8 cellular contexts compared by ENCODE assay signal in genomic region chr17:21214777-21215541, GRCh38. TPM values are rescaled to one million over a fixed set of nuclear protein-coding genes. Genes with fewer than 3 reads are reported as not detected.
DNase-seq lines count a peak whose midpoint lies in the region; ATAC-seq, FAIRE-seq and TF ChIP-seq lines count a peak whose summit lies in the region.

No MANE protein-coding gene starts in this region.

- POLR2A ChIA-PET in GM12878 (lab: Charles Lee): interaction anchor here (1.5 kb wide), 1 partner anchor 88 kb away, joined by 3 read pairs; the partner anchor contains the start of gene DHRS7B

- TF ChIP-seq EP300 in GM12878 (IDR thresholded peaks at IDR 0.05; ENCODE audit: borderline replicate concordance in 1 of 2, control insufficient read depth in 1 of 2, low read depth in 2 of 2, low read length in 2 of 2): no peak

- peak; percentile 34 for DNase-seq in HPDE6-E6E7 (ENCODE audit: extremely low spot score)
- DNase-seq in GM12878 (ENCODE audit: low read depth, low spot score): no peak
- no peak for DNase-seq in kidney
- DNase-seq in urothelium cell line (ENCODE audit: low spot score): no peak
- DNase-seq in GDM1 (lab: John Stamatoyannopoulos, UW): no peak

- H3K4me1 ChIP-seq in BLaER1 (peaks cover 42% of the 10 kb centered on the region), GM12878 (ENCODE audit: control insufficient read depth, insufficient read depth, low read length) (peaks cover 9% of the 10 kb centered on the region; the same call in 1 of the 2 replicates), kidney (ENCODE audit: control insufficient read depth in 1 of 2, insufficient read depth in 1 of 2, low read depth in 1 of 2, low read length in 2 of 2) (peaks cover 21 to 35% of the 10 kb centered on the region in 2 donors), stomach smooth muscle (ENCODE audit: control insufficient read depth, insufficient read depth, low read length) (peaks cover 30% of the 10 kb centered on the region)

- H3K36me3 ChIP-seq in BLaER1 (peaks cover 27% of the 10 kb centered on the region), GM12878 (ENCODE audit: control insufficient read depth in 2 of 2, insufficient read depth in 2 of 2, low read length in 1 of 2) (peaks cover 0 to 2% of the 10 kb centered on the region in 2 experiments; a peak in 2 of 4 replicates), kidney (ENCODE audit: control insufficient read depth in 1 of 2, insufficient read depth in 2 of 2, low read length in 2 of 2) (no peaks in the 10 kb centered on the region), stomach smooth muscle (ENCODE audit: control insufficient read depth in 2 of 2, insufficient read depth in 2 of 2, low read length in 2 of 2) (peaks cover 6 to 8% of the 10 kb centered on the region in 2 donors)

- no peak for FAIRE-seq in GM12878 (lab: Jason Lieb, UNC)
- no peak for FAIRE-seq in kidney (lab: Jason Lieb, UNC)
- FAIRE-seq in urothelium cell line (lab: Jason Lieb, UNC): no peak

- TSS peak; percentile 65 for BruUV-seq in GM12878 (replicated peaks; lab: Mats Ljungman, UMichigan)

- H3K9ac ChIP-seq in BLaER1: peak overlapping the region; percentile 97
- peak overlapping the region; percentile 94 for H3K9ac ChIP-seq in GM12878 (ENCODE audit: control insufficient read depth, insufficient read depth, low read length)
- peak overlapping the region; percentile 57 to 91 for H3K9ac ChIP-seq in kidney (ENCODE audit: low read length in 2 of 2)
- peak overlapping the region; percentile 94 to 95 for H3K9ac ChIP-seq in stomach smooth muscle (ENCODE audit: low read length in 2 of 2)

- TF ChIP-seq CTCF in GM12878 (IDR thresholded peaks at IDR 0.05 in 2 of 3, conservative IDR thresholded peaks at IDR 0.05 in 1 of 3; ENCODE audit: control insufficient read depth in 2 of 3, extremely low read depth in 1 of 3, insufficient read depth in 1 of 3, low read depth in 3 of 3, low read length in 3 of 3) (no peak), kidney (IDR thresholded peaks at IDR 0.05; ENCODE audit: borderline replicate concordance, extremely low read depth, insufficient read depth) (no peak)

- TF ChIP-seq RAD21 in GM12878 (IDR thresholded peaks at IDR 0.05; ENCODE audit: insufficient read depth, low read depth, low read length): no peak

- peak; percentile 17 for ATAC-seq in GM19351 (IDR thresholded peaks at IDR 0.05; ENCODE audit: unreplicated experiment)
- ATAC-seq in GM12878: peak; percentile 18

- H3K27me3 ChIP-seq in BLaER1 (no peaks in the 10 kb centered on the region), GM12878 (replicated peaks in 1 of 2; ENCODE audit: control insufficient read depth in 2 of 2, insufficient read depth in 2 of 2, low read length in 1 of 2) (no peaks in the 10 kb centered on the region), stomach smooth muscle (ENCODE audit: control insufficient read depth in 1 of 2, insufficient read depth in 2 of 2, low read length in 2 of 2) (no peaks in the 10 kb centered on the region)

- in situ Hi-C loops in GM12878 (cut with MboI): loop anchor here (5.0 kb wide), 2 partner anchors 102 to 178 kb away; no protein-coding TSS in a partner anchor

- TF ChIP-seq POLR2A in GM12878 (IDR thresholded peaks at IDR 0.05; ENCODE audit: low read depth, low read length): no peak

- SMC1A ChIA-PET in GM12878 (lab: Charles Lee; ENCODE audit: uncharacterized antibody, unreplicated experiment): interaction anchor here (0.6 to 1.6 kb wide), 5 partner anchors 53 to 96 kb away, joined by 3 to 6 read pairs (median 4); no protein-coding TSS in a partner anchor

- CTCF ChIA-PET in GM12878 (lab: Yijun Ruan, JAX): interaction anchor here (0.8 to 1.7 kb wide), 3 partner anchors 25 to 95 kb away, joined by 3 to 5 read pairs (median 3); no protein-coding TSS in a partner anchor

- peak overlapping the region; percentile 96 for H3K27ac ChIP-seq in BLaER1
- H3K27ac ChIP-seq in GM12878 (ENCODE audit: control insufficient read depth, insufficient read depth): peak overlapping the region; percentile 90
- peak overlapping the region; percentile 93 to 95 for H3K27ac ChIP-seq in kidney (ENCODE audit: low read depth in 2 of 2, low read length in 2 of 2)
- H3K27ac ChIP-seq in stomach smooth muscle (ENCODE audit: low read length): peak overlapping the region; percentile 91

- peak overlapping the region; percentile 87 for H2AFZ ChIP-seq in GM12878 (ENCODE audit: control insufficient read depth, low read depth, low read length)

- H3K9me3 ChIP-seq in BLaER1 (no peaks in the 10 kb centered on the region), GM12878 (replicated peaks; ENCODE audit: control insufficient read depth, insufficient read depth, low read length) (no peaks in the 10 kb centered on the region), kidney (ENCODE audit: control insufficient read depth in 1 of 2, low read length in 2 of 2) (no peaks in the 10 kb centered on the region), stomach smooth muscle (ENCODE audit: control insufficient read depth in 2 of 2, low read length in 2 of 2) (no peaks in the 10 kb centered on the region)

- peaks cover 56% of the 10 kb centered on the region for H3K79me2 ChIP-seq in GM12878 (ENCODE audit: control insufficient read depth, insufficient read depth, low read length)

- 21% methylated on average over 23 of the region's 23 CpGs for WGBS in GM12878 (ENCODE audit: insufficient coverage, insufficient replicate concordance, low lambda C conversion rate, missing lambda C conversion rate)

- RAD21 ChIA-PET in GM12878 (lab: Charles Lee; ENCODE audit: unreplicated experiment): interaction anchor here (1.1 kb wide), 1 partner anchor 75 kb away, joined by 3 read pairs; no protein-coding TSS in a partner anchor

- H3K4me3 ChIP-seq in BLaER1 (peak overlapping the region; percentile 87), GM12878 (peak overlapping the region; percentile 81), kidney (ENCODE audit: low read length in 2 of 2) (peak overlapping the region; percentile 81 to 89), stomach smooth muscle (ENCODE audit: low read length in 2 of 2) (peak overlapping the region; percentile 93)

- peaks cover 38% of the 10 kb centered on the region for H4K20me1 ChIP-seq in BLaER1
- H4K20me1 ChIP-seq in GM12878 (ENCODE audit: control insufficient read depth, insufficient read depth): no peaks in the 10 kb centered on the region

- intact Hi-C loops in GM12878 (cut with micrococcal nuclease; ENCODE audit: unreplicated experiment): loop anchor here (2.0 to 5.0 kb wide), 3 partner anchors 72 to 173 kb away; partner anchors contain the start of genes DHRS7B and USP22
- intact Hi-C loops in kidney (cut with DNase I): no loop called here

- H3K4me2 ChIP-seq in BLaER1 (peak overlapping the region; percentile 95), GM12878 (ENCODE audit: control insufficient read depth, insufficient read depth) (peak overlapping the region; percentile 91)

TF ChIP-seq in GM12878, 131 proteins besides CTCF, POLR2A, EP300 and RAD21 (continues in another document):
- peak; percentile 14; the same call in 1 of the 2 replicates for TF ChIP-seq MTA2 (IDR thresholded peaks at IDR 0.05; ENCODE audit: low read depth)
- no peak for TF ChIP-seq USF2 (IDR thresholded peaks at IDR 0.05; ENCODE audit: borderline replicate concordance, low read depth, low read length)
- 0 out of 2 replicates have a peak, but pooled peaks have one; percentile 1 for TF ChIP-seq GATAD2B (conservative IDR thresholded peaks at IDR 0.05; ENCODE audit: low read depth)

RNA-seq across cellular contexts. Expression of gene TMEM11, which starts 1.0 kb away (rescaled TPM):
- 18.0 and 20.0 TPM in 2 replicates for total RNA-seq in GM12878 (2013; cell fraction: nucleolus; rRNA removed)
- total RNA-seq in GM12878 (2014; rRNA removed): 26.8 and 30.3 TPM in 2 replicates
- 13.1 and 14.4 TPM in 2 replicates for total RNA-seq in GM12878 (2014; rRNA removed; fragmentation: Illumina TruSeq; extraction: Trizol)
- 24.0 and 24.4 TPM in 2 replicates for total RNA-seq in GM12878 (2021)
- polyA plus RNA-seq in GM12878 (2011; ENCODE audit: low read depth): 8.6 TPM
- 19.8 and 38.5 TPM in 2 replicates for polyA plus RNA-seq in GM12878 (2011; rRNA removed)
- 58.4 and 64.1 TPM in 2 replicates for polyA plus RNA-seq in GM12878 (2011; cell fraction: cytosol; rRNA removed)
- 29.9 and 35.1 TPM in 2 replicates for polyA plus RNA-seq in GM12878 (2011; cell fraction: nucleus; rRNA removed)
- polyA plus RNA-seq in GM12878 (2012): 14.9 and 17.5 TPM in 2 replicates
- 13.9 and 21.1 TPM in 2 replicates for polyA plus RNA-seq in GM12878 (2014; fragmentation: Illumina TruSeq; extraction: Trizol)
- 10 to 100 TPM; 16.3 to 18.4 TPM for polyA plus RNA-seq in GM12878 (2014; fragmentation: Nextera tagmentation; extraction: Ambion mirVana)
- polyA plus RNA-seq in GM12878 (2014; rRNA removed): 33.4 and 37.3 TPM in 2 replicates
- polyA plus RNA-seq in GM12878 (2016; fragmentation: Nextera tagmentation; extraction: Ambion mirVana): 10 to 100 TPM; 54.0 to 63.4 TPM
- polyA minus RNA-seq in GM12878 (2011; rRNA and poly(A)+ RNA removed): 28.2 and 39.0 TPM in 2 replicates
- polyA minus RNA-seq in GM12878 (2011; cell fraction: cytosol; rRNA and poly(A)+ RNA removed): 14.9 and 16.2 TPM in 2 replicates
- polyA minus RNA-seq in GM12878 (2011; cell fraction: nucleus; rRNA and poly(A)+ RNA removed): 13.3 and 21.9 TPM in 2 replicates
- 17.4 TPM for total RNA-seq in kidney
- polyA plus RNA-seq in kidney (ENCODE audit: insufficient read depth, low read depth, low replicate concordance): 34.2 TPM

RNA-seq across cellular contexts. Expression of gene NATD1, which starts 38.3 kb away (rescaled TPM):
- total RNA-seq in GM12878 (2013; cell fraction: nucleolus; rRNA removed): 0.23 and 0.37 TPM in 2 replicates
- total RNA-seq in GM12878 (2014; rRNA removed): 0.05 and 0.17 TPM in 2 replicates
- total RNA-seq in GM12878 (2014; rRNA removed; fragmentation: Illumina TruSeq; extraction: Trizol): 0.05 and 0.09 TPM in 2 replicates
- total RNA-seq in GM12878 (2021): 0.33 and 0.35 TPM in 2 replicates
- 0.21 TPM for polyA plus RNA-seq in GM12878 (2011; ENCODE audit: low read depth)
- 0.19 and 0.33 TPM in 2 replicates for polyA plus RNA-seq in GM12878 (2011; rRNA removed)
- polyA plus RNA-seq in GM12878 (2011; cell fraction: cytosol; rRNA removed): 0.37 and 0.42 TPM in 2 replicates
- polyA plus RNA-seq in GM12878 (2011; cell fraction: nucleus; rRNA removed): 0.42 and 0.55 TPM in 2 replicates
- 0.52 and 0.62 TPM in 2 replicates for polyA plus RNA-seq in GM12878 (2012)
- 0.08 and 0.21 TPM in 2 replicates for polyA plus RNA-seq in GM12878 (2014; fragmentation: Illumina TruSeq; extraction: Trizol)
- under 1 TPM; 0.02 TPM for polyA plus RNA-seq in GM12878 (2014; fragmentation: Nextera tagmentation; extraction: Ambion mirVana)
- 0.31 and 0.47 TPM in 2 replicates for polyA plus RNA-seq in GM12878 (2014; rRNA removed)
- polyA plus RNA-seq in GM12878 (2016; fragmentation: Nextera tagmentation; extraction: Ambion mirVana): under 1 TPM; 0.13 TPM
- polyA minus RNA-seq in GM12878 (2011; rRNA and poly(A)+ RNA removed): 0.07 and 0.36 TPM in 2 replicates
- 0.40 TPM in 1 of 2 replicates, not detected in the other for polyA minus RNA-seq in GM12878 (2011; cell fraction: cytosol; rRNA and poly(A)+ RNA removed)
- 0.19 and 0.36 TPM in 2 replicates for polyA minus RNA-seq in GM12878 (2011; cell fraction: nucleus; rRNA and poly(A)+ RNA removed)
- 14.2 TPM for total RNA-seq in kidney
- polyA plus RNA-seq in kidney (ENCODE audit: insufficient read depth, low read depth, low replicate concordance): 5.0 TPM

Comparison
In these comparisons a context has a peak if more than half of its experiments do, and no peak if none do; other contexts are left out.
1. RNA of gene NATD1, which starts 38.3 kb away (total RNA-seq): 14.2 TPM in kidney (single experiment); 0.05 to 0.37 TPM in GM12878; every median in the first group is over 10 times any median in the second.
2. Peak in every context shown above with its lines, with median percentiles within 50 percentile points of each other: H3K27ac ChIP-seq, H3K4me3 ChIP-seq and H3K9ac ChIP-seq.